In genomic region chrX:48747415-48748026, GRCh38 we compare ENCODE assay signal across 23 cellular contexts. TPM values are rescaled to one million over a fixed set of nuclear protein-coding genes. Genes with fewer than 3 reads are reported as not detected.
A peak's percentile ranks its signal among the peaks of the same experiment; 100 is the strongest.
DNase-seq lines count a peak whose midpoint lies in the region; ATAC-seq and TF ChIP-seq lines count a peak whose summit lies in the region.
"Had no signal": no experiment of that assay in that cellular context is flagged by ENCODE, and none has a peak within 500 bp of the region (broad histone marks: within the 10 kb centered on the region; RNA-seq: fewer than 3 reads in every experiment).

No MANE protein-coding gene starts in this region.

- H3K4me3 ChIP-seq in body of pancreas, result no peak overlapping the region

- H3K27me3 ChIP-seq in body of pancreas, result no peaks in the 10 kb centered on the region

- intact Hi-C loops in body of pancreas (cut with DNase I), result no loop called here

- H3K27me3 Mint-ChIP-seq in glutamatergic neuron (ENCODE audit: unreplicated experiment) (no peaks in the 10 kb centered on the region), nephron progenitor cell (ENCODE audit: low read depth, poor library complexity) (peaks cover 10% of the 10 kb centered on the region)
- H3K27me3 Mint-ChIP-seq: CD4-positive, CD25-positive, alpha-beta regulatory T cell had no signal

- TF ChIP-seq POLR2A in body of pancreas (IDR thresholded peaks at IDR 0.05), result no peak

- TF ChIP-seq CTCF in glutamatergic neuron (IDR thresholded peaks at IDR 0.05; ENCODE audit: partially characterized antibody, unreplicated experiment) (no peak), nephron progenitor cell (IDR thresholded peaks at IDR 0.05) (no peak), body of pancreas (IDR thresholded peaks at IDR 0.05) (no peak)

- peak; percentile 13 for DNase-seq in ELF-1 (ENCODE audit: low read depth, low spot score)
- peak; percentile 81 for DNase-seq in NCI-H2171 treated with DMSO at 0.1 percent for 48 hours (lab: John Stamatoyannopoulos, UW)
- peak; percentile 39 for DNase-seq in glutamatergic neuron
- peak; percentile 11 for DNase-seq in nephron progenitor cell
- DNase-seq in NCI-H1417 treated with DMSO at 0.1 percent for 48 hours (lab: John Stamatoyannopoulos, UW), result no peak
- no peak for DNase-seq in foreskin melanocyte
- no peak for DNase-seq in body of pancreas
- no peak for DNase-seq in activated CD8-positive, alpha-beta memory T cell treated with anti-CD3 and anti-CD28 coated beads, Interleukin-2, amount 50 U/mL, for 48 hours
- DNase-seq: CD4-positive, CD25-positive, alpha-beta regulatory T cell; DND-41; GOT3; Karpas-422; MV-4-11; NCI-H1105 treated with DMSO at 0.1 percent for 48 hours; NCI-H1694; NCI-H2081; NCI-H748 treated with DMSO at 0.1 percent for 48 hours had no signal

- H3K36me3 Mint-ChIP-seq in glutamatergic neuron (ENCODE audit: unreplicated experiment) (no peaks in the 10 kb centered on the region), nephron progenitor cell (ENCODE audit: low read depth) (no peaks in the 10 kb centered on the region)
- H3K36me3 Mint-ChIP-seq: CD4-positive, CD25-positive, alpha-beta regulatory T cell; IgD-negative memory B cell had no signal

- no peaks in the 10 kb centered on the region for H3K36me3 ChIP-seq in body of pancreas (replicated peaks in 1 of 2; ENCODE audit: insufficient read depth in 1 of 2, low read depth in 2 of 2)

- H3K27ac Mint-ChIP-seq in glutamatergic neuron (ENCODE audit: unreplicated experiment), result peak overlapping the region; percentile 73
- H3K27ac Mint-ChIP-seq in nephron progenitor cell, result peak overlapping the region; percentile 74
- H3K27ac Mint-ChIP-seq: CD4-positive, CD25-positive, alpha-beta regulatory T cell; IgD-negative memory B cell had no signal

- H3K27ac ChIP-seq in body of pancreas, result no peak overlapping the region

- no peak overlapping the region for H3K4me3 Mint-ChIP-seq in glutamatergic neuron (ENCODE audit: unreplicated experiment)
- no peak overlapping the region for H3K4me3 Mint-ChIP-seq in nephron progenitor cell
- H3K4me3 Mint-ChIP-seq: CD4-positive, CD25-positive, alpha-beta regulatory T cell; IgD-negative memory B cell had no signal

- peaks cover 1% of the 10 kb centered on the region for H3K9me3 Mint-ChIP-seq in glutamatergic neuron (ENCODE audit: unreplicated experiment)
- peaks cover 46% of the 10 kb centered on the region for H3K9me3 Mint-ChIP-seq in nephron progenitor cell
- H3K9me3 Mint-ChIP-seq: CD4-positive, CD25-positive, alpha-beta regulatory T cell; IgD-negative memory B cell had no signal

- WGBS in body of pancreas, 2 donors, result 53 to 62% methylated on average over 3 to 7 of the region's 8 CpGs

- H3K4me1 Mint-ChIP-seq in glutamatergic neuron (ENCODE audit: low read depth, unreplicated experiment) (no peaks in the 10 kb centered on the region), nephron progenitor cell (peaks cover 22% of the 10 kb centered on the region)
- H3K4me1 Mint-ChIP-seq: IgD-negative memory B cell had no signal

- H3K4me1 ChIP-seq in body of pancreas, result no peaks in the 10 kb centered on the region

- H3K9me3 ChIP-seq in body of pancreas, result no peaks in the 10 kb centered on the region

- ATAC-seq in body of pancreas, result no peak
- ATAC-seq: Panc1, SK-N-SH treated with all-trans-retinoic acid at 6 μM for 48 hours had no signal

RNA-seq across cellular contexts. Expression of gene GLOD5, which starts 14.0 kb away (rescaled TPM):
- total RNA-seq in glutamatergic neuron (ENCODE audit: unreplicated experiment), result not detected
- not detected for total RNA-seq in body of pancreas
- total RNA-seq: CD4-positive, CD25-positive, alpha-beta regulatory T cell; G401; M059J; NCI-H460 had no signal

RNA-seq across cellular contexts. Expression of gene GATA1, which starts 38.9 kb away (rescaled TPM):
- not detected for total RNA-seq in glutamatergic neuron (ENCODE audit: unreplicated experiment)
- total RNA-seq in body of pancreas, result not detected
- total RNA-seq: G401, M059J, NCI-H460 had no signal

RNA-seq across cellular contexts. Expression of gene SUV39H1, which starts 51.0 kb away (rescaled TPM):
- total RNA-seq in glutamatergic neuron (ENCODE audit: unreplicated experiment) (4.7 TPM), body of pancreas (1 to 10 TPM; 2.1 to 2.6 TPM)

RNA-seq across cellular contexts. Expression of gene HDAC6, which starts 54.3 kb away (rescaled TPM):
- total RNA-seq in glutamatergic neuron (ENCODE audit: unreplicated experiment) (264 TPM), body of pancreas (10 to 100 TPM; 34.5 to 75.5 TPM)

Comparison
In these comparisons a context has a peak if more than half of its experiments do, and no peak if none do; other contexts are left out.
1. DNase-seq: peak in ELF-1 (single experiment), NCI-H2171 treated with DMSO at 0.1 percent for 48 hours (single experiment), glutamatergic neuron (single experiment) and nephron progenitor cell (single experiment); none in NCI-H1417 treated with DMSO at 0.1 percent for 48 hours (single experiment), foreskin melanocyte (single experiment), body of pancreas (0 of 4) and activated CD8-positive, alpha-beta memory T cell treated with anti-CD3 and anti-CD28 coated beads, Interleukin-2, amount 50 U/mL, for 48 hours (single experiment).